In the genomic region with DNA sequence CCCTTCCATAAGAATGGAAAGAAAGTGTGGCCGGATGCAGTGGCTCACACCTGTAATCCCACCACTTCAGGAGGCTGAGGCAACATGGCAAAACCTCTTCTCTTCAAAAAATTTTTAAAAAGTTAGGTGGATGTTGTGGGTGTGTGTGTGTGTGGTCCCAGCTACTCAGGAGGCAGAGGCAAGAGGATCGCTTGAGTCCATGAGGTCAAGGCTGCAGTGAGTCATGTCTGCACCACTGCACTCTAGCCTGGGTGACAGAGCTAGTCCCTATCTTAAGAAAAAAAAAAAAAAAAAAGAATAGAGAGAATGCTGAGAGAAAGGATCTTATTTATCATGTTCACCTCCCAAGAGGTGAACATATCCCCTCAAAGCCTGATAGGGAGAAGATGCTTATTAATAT, we compare ENCODE assay signal across 23 cellular contexts.
"Had no signal": no experiment of that assay in that cellular context is flagged by ENCODE, and none has a peak within 500 bp of the region (broad histone marks: within the 10 kb centered on the region; RNA-seq: fewer than 3 reads in every experiment).

No MANE protein-coding gene starts in this region.

- H3K4me3 ChIP-seq: left ventricle myocardium inferior, lung, ovary, right atrium auricular region, right lobe of liver, smooth muscle cell, stomach, testis, thyroid gland, transverse colon, upper lobe of left lung, vagina had no signal

- H3K27ac ChIP-seq: left ventricle myocardium inferior, ovary, right atrium auricular region, right lobe of liver, stomach, testis, thyroid gland, transverse colon, upper lobe of left lung, vagina had no signal

- H3K27me3 ChIP-seq: ovary, right atrium auricular region, right lobe of liver, stomach, testis, thyroid gland, transverse colon, upper lobe of left lung, vagina had no signal

- H3K4me1 ChIP-seq: left ventricle myocardium inferior, right atrium auricular region, right lobe of liver, stomach, testis, thyroid gland, transverse colon, upper lobe of left lung, vagina had no signal

- ATAC-seq: natural killer cell; right lobe of liver; stimulated activated naive B cell treated with anti-CD40 and anti-IgM and Interleukin-4, amounts not matched to agents 10 μg/mL and 1 μg/mL and 100 μg/mL, for 72 hours; stimulated activated naive CD8-positive, alpha-beta T cell treated with anti-CD3 and anti-CD28 coated beads, Interleukin-15, Interleukin-2, amounts not matched to agents 100 U/mL and 50 U/mL, for 24 hours had no signal

- H3K36me3 ChIP-seq: left ventricle myocardium inferior, ovary, right atrium auricular region, right lobe of liver, stomach, thyroid gland, transverse colon, upper lobe of left lung, vagina had no signal

- H3K9me3 ChIP-seq: ovary, right atrium auricular region, right lobe of liver, stomach, testis, thyroid gland, transverse colon, upper lobe of left lung, vagina had no signal

- DNase-seq: hypothalamus; immature natural killer cell; islet precursor cell; left ventricle myocardium inferior; mesendoderm; naive B cell; natural killer cell; nephron progenitor cell; ovary; right lobe of liver; stimulated activated CD4-positive, alpha-beta T cell treated with anti-CD3 and anti-CD28 coated beads, Interleukin-1b, Interleukin-23, amount 100 ng/mL, for 48 hours; stimulated activated CD4-positive, alpha-beta T cell treated with anti-CD3 and anti-CD28 coated beads, Interleukin-2, amount 100 ng/mL, for 48 hours; stimulated activated naive B cell treated with anti-CD40 and anti-IgM and Interleukin-4, amounts not matched to agents 10 μg/mL and 1 μg/mL and 100 μg/mL, for 72 hours; stimulated activated naive CD8-positive, alpha-beta T cell treated with anti-CD3 and anti-CD28 coated beads, Interleukin-15, Interleukin-2, amounts not matched to agents 100 U/mL and 50 U/mL, for 24 hours; stomach; testis; thyroid gland; transverse colon; upper lobe of left lung had no signal
